ENCODE assay signal across 7 cellular contexts in the genomic region with DNA sequence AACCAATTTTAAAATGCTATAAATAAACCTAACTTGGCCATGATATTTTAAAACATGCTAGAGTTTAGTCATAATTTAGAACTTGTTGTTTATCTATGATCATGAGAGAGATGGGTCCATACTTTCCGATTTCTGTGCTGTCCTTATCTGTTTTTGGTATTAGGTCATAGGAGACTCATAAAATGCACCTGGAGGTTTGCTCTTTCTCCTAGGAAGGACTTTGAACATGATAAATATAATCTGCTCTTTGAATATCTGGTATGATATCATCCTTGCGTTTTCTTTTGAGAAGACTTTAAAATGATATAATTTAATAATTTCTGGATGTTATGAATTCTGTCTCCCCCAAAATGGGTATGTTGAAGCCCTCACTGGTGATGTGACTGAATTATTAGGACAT. TPM values are rescaled to one million over a fixed set of nuclear protein-coding genes. Genes with fewer than 3 reads are reported as not detected.
"Had no signal": no experiment of that assay in that cellular context is flagged by ENCODE, and none has a peak within 500 bp of the region (broad histone marks: within the 10 kb centered on the region; RNA-seq: fewer than 3 reads in every experiment).

No MANE protein-coding gene starts in this region.

- ATAC-seq: HepG2, K562 had no signal

- H3K4me3 ChIP-seq: K562 had no signal

- FAIRE-seq: HepG2, HTR-8/SVneo, K562 had no signal

- H3K27ac ChIP-seq: HL-60 had no signal

- DNase-seq: IMR-90 had no signal

RNA-seq across cellular contexts. Expression of a gene that starts 9.0 kb away (rescaled TPM):
- total RNA-seq: HepG2, HT-29, IMR-90, K562 had no signal
- polyA plus RNA-seq: HepG2, IgD-negative memory B cell, IMR-90, K562 had no signal
